In the genomic region with DNA sequence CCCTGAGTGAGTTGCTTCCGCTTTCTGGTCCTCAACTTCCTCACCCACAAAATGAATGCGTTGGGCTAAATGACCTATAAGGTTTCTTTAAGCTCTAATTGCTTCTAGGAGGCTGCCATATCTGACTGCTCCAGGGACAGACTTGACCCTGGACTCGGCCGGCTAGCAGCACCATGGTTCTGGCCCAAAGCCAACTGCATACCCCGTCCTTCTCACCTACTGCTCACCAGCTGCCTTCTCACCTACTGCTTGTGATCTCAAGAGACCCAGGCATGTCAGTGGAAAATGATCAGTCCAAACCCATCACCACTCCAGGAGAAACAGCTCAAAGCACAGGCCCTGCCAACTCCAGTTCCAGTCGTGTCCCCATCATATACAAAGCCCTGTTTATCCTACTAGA, we compare ENCODE assay signal across 1 cellular context.
TF ChIP-seq lines count a peak whose summit lies in the region.

No MANE protein-coding gene starts in this region.

TF ChIP-seq in H1, 55 proteins besides CTCF, POLR2A, EP300 and RAD21 (continued from another document):
- TF ChIP-seq MAFK (IDR thresholded peaks at IDR 0.05; ENCODE audit: low read depth, low read length): no peak
- TF ChIP-seq BCL11A (IDR thresholded peaks at IDR 0.05; ENCODE audit: low read depth in 2 of 2, low read length in 2 of 2): no peak
- no peak for TF ChIP-seq RNF2 (IDR thresholded peaks at IDR 0.05; ENCODE audit: borderline replicate concordance, low read depth, low read length, missing control alignments, poor library complexity, severe bottlenecking)
- TF ChIP-seq SIN3A (conservative IDR thresholded peaks at IDR 0.05 in 1 of 2, IDR thresholded peaks at IDR 0.05 in 1 of 2; ENCODE audit: low read depth in 1 of 2, low read length in 2 of 2): no peak
- TF ChIP-seq BRCA1 (IDR thresholded peaks at IDR 0.05; ENCODE audit: low read depth, low read length): no peak
- no peak for TF ChIP-seq KDM5A (IDR thresholded peaks at IDR 0.05; ENCODE audit: low read length)
- TF ChIP-seq NANOG (IDR thresholded peaks at IDR 0.05; ENCODE audit: insufficient read depth, low read depth, low read length, poor library complexity, severe bottlenecking): no peak
- no peak for TF ChIP-seq ASH2L (IDR thresholded peaks at IDR 0.05; ENCODE audit: low read length)
- TF ChIP-seq SP2 (IDR thresholded peaks at IDR 0.05; ENCODE audit: low read length): no peak
- TF ChIP-seq ATF3 (IDR thresholded peaks at IDR 0.05; ENCODE audit: insufficient read depth, low read depth, low read length): no peak
